ENCODE assay signal across 29 cellular contexts in genomic region chr12:131314524-131315090, GRCh38.
"Had no signal": no experiment of that assay in that cellular context is flagged by ENCODE, and none has a peak within 500 bp of the region (broad histone marks: within the 10 kb centered on the region; RNA-seq: fewer than 3 reads in every experiment).

No MANE protein-coding gene starts in this region.

- H3K4me1 ChIP-seq: heart right ventricle, lower lobe of right lung, pancreas, prostate gland, stomach, testis, thyroid gland, transverse colon, upper lobe of left lung had no signal

- H3K4me3 Mint-ChIP-seq: naive thymus-derived CD8-positive, alpha-beta T cell; stimulated activated naive B cell treated with anti-CD40 and anti-IgM and Interleukin-4, amounts not matched to agents 10 μg/mL and 1 μg/mL and 100 μg/mL, for 72 hours had no signal

- H3K9me3 ChIP-seq: lower lobe of right lung, pancreas, prostate gland, testis, thyroid gland, transverse colon had no signal

- H3K27ac ChIP-seq: heart right ventricle, lower lobe of right lung, pancreas, prostate gland, skin epidermis, stomach, testis, thyroid gland, transverse colon, upper lobe of left lung had no signal

- H3K36me3 ChIP-seq: heart right ventricle, lower lobe of right lung, pancreas, prostate gland, stomach, thyroid gland, transverse colon, upper lobe of left lung had no signal

- FAIRE-seq: keratinocyte, pancreas had no signal

- ATAC-seq: heart right ventricle; left cardiac atrium; left lobe of liver; left ventricle myocardium superior; lower lobe of right lung; naive thymus-derived CD8-positive, alpha-beta T cell; pancreas; right cardiac atrium; sciatic nerve; stimulated activated naive B cell treated with anti-CD40 and anti-IgM and Interleukin-4, amounts not matched to agents 10 μg/mL and 1 μg/mL and 100 μg/mL, for 72 hours; stimulated activated naive CD8-positive, alpha-beta T cell treated with anti-CD3 and anti-CD28 coated beads, Interleukin-15, Interleukin-2, amounts not matched to agents 100 U/mL and 50 U/mL, for 24 hours had no signal

- H3K27me3 ChIP-seq: pancreas, testis, thyroid gland had no signal

- H3K27ac Mint-ChIP-seq: naive thymus-derived CD8-positive, alpha-beta T cell; stimulated activated naive B cell treated with anti-CD40 and anti-IgM and Interleukin-4, amounts not matched to agents 10 μg/mL and 1 μg/mL and 100 μg/mL, for 72 hours had no signal

- H3K4me3 ChIP-seq: heart right ventricle, lower lobe of right lung, pancreas, prostate gland, skin epidermis, stomach, testis, thyroid gland, transverse colon, upper lobe of left lung had no signal

- DNase-seq: heart right ventricle; hippocampal formation; kidney glomerular epithelial cell; left cardiac atrium; left ventricle myocardium superior; lower lobe of right lung; mammary epithelial cell; mesenchymal stem cell; naive thymus-derived CD8-positive, alpha-beta T cell; nucleus accumbens; pancreas; retina; right cardiac atrium; stimulated activated CD4-positive, alpha-beta T cell treated with anti-CD3 and anti-CD28 coated beads, Interleukin-12 subunit alpha, Interleukin-12 subunit beta, amount 100 ng/mL, for 4 hours; stimulated activated CD4-positive, alpha-beta T cell treated with anti-CD3 and anti-CD28 coated beads, Interleukin-15, amount 100 ng/mL, for 24 hours; stimulated activated CD4-positive, alpha-beta T cell treated with anti-CD3 and anti-CD28 coated beads, Interleukin-2, amount 100 ng/mL, for 24 hours; stimulated activated CD4-positive, alpha-beta T cell treated with anti-CD3 and anti-CD28 coated beads, Interleukin-4, amount 100 ng/mL, for 1 hour; stimulated activated naive B cell treated with anti-CD40 and anti-IgM and Interleukin-4, amounts not matched to agents 10 μg/mL and 1 μg/mL and 100 μg/mL, for 72 hours; stimulated activated naive CD8-positive, alpha-beta T cell treated with anti-CD3 and anti-CD28 coated beads, Interleukin-15, Interleukin-2, amounts not matched to agents 100 U/mL and 50 U/mL, for 24 hours; stomach; testis; thyroid gland; transverse colon; upper lobe of left lung had no signal

- H3K36me3 Mint-ChIP-seq: naive thymus-derived CD8-positive, alpha-beta T cell; stimulated activated naive B cell treated with anti-CD40 and anti-IgM and Interleukin-4, amounts not matched to agents 10 μg/mL and 1 μg/mL and 100 μg/mL, for 72 hours had no signal
